1 cellular context compared by ENCODE assay signal in the genomic region with DNA sequence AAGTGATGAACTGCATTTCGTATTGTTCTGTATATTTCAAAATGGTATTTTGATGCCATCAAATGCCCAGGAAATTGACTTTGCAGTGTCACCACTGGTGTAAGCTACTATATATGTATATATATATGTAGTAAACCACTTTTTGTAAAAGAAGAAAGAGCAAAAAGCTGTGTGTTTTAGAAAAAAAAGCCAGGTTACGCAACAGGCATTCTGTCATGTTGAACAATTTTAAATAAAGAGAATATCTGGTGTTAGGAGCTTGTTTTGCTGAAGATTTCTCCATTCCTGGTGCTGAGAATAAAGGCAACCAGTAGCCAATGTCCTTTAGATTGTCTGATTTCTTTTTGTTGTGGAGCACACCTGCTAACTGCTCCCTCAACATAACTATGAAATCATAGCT.
TF ChIP-seq lines count a peak whose summit lies in the region.

No MANE protein-coding gene starts in this region.

TF ChIP-seq in HepG2, 621 proteins besides CTCF, POLR2A, EP300 and RAD21:
- TF ChIP-seq FLYWCH1 (CRISPR knock-in tag; IDR thresholded peaks at IDR 0.05) (no peak), CEBPB (IDR thresholded peaks at IDR 0.05; ENCODE audit: borderline replicate concordance, low read depth, low read length) (peak; percentile 49; the same call in 1 of the 2 replicates), ZNF337 (CRISPR knock-in tag; IDR thresholded peaks at IDR 0.05; ENCODE audit: borderline replicate concordance, low read depth) (no peak), ZBTB2 (CRISPR knock-in tag; IDR thresholded peaks at IDR 0.05; ENCODE audit: low read depth) (no peak), ZNF20 (CRISPR knock-in tag; IDR thresholded peaks at IDR 0.05) (no peak), PRMT3 (CRISPR knock-in tag; IDR thresholded peaks at IDR 0.05; ENCODE audit: borderline replicate concordance, low read depth) (no peak), YY1 (IDR thresholded peaks at IDR 0.05; ENCODE audit: insufficient read depth, insufficient replicate concordance, low read depth, low read length) (no peak)
TF ChIP-seq in HepG2: peak in this region for 1.
